ENCODE assay signal across 23 cellular contexts in the genomic region with DNA sequence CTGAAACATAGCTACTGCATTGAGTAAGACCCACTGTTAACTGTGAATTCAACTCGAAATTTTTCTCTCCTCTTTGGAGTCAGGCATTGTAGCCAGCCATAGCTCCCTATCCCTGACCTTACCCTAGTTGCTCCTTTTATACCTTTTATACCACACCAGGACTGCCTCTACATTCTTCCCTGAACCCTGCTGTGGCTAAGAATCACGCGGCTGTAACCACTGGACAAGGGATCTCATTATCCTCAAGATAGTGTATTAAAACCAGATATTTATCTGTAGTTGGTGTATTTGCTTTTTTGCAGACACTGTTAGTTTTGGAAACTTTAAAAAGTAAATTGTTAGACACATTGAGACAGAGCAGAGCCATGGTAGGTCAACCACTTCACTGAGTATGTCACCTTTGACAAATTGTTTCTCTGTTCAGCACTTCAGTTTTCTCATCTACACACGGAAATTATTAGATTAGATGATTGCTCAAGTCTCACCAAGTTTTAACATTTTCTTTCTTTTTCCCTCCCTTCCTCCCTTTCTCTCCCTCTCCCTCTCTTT.
A peak's percentile ranks its signal among the peaks of the same experiment; 100 is the strongest.
DNase-seq lines count a peak whose midpoint lies in the region; ATAC-seq and TF ChIP-seq lines count a peak whose summit lies in the region.
"Had no signal": no experiment of that assay in that cellular context is flagged by ENCODE, and none has a peak within 500 bp of the region (broad histone marks: within the 10 kb centered on the region; RNA-seq: fewer than 3 reads in every experiment).

No MANE protein-coding gene starts in this region.

- in situ Hi-C loops in ACHN (cut with HindIII; ENCODE audit: low pct_ligation_motif_present, low pct_unique_long_range_greater_than_20kb, low sequenced_read_pairs), result no loop called here

- peak overlapping the region; percentile 84 for H3K27ac Mint-ChIP-seq in HFFc6
- H3K27ac Mint-ChIP-seq: CD4-positive, alpha-beta T cell; IgD-negative memory B cell had no signal

- ATAC-seq in SK-N-SH treated with all-trans-retinoic acid at 6 μM for 48 hours, result peak; percentile 30

- H3K4me1 Mint-ChIP-seq in HFFc6 (ENCODE audit: low read depth), result peaks cover 98% of the 10 kb centered on the region
- H3K4me1 Mint-ChIP-seq: IgD-negative memory B cell had no signal

- no peaks in the 10 kb centered on the region; the same call in 1 of the 2 replicates for H3K27me3 Mint-ChIP-seq in HFFc6 (ENCODE audit: insufficient read depth)

- peak overlapping the region; percentile 34; the same call in 1 of the 2 replicates for H3K4me3 Mint-ChIP-seq in HFFc6
- H3K4me3 Mint-ChIP-seq: CD4-positive, alpha-beta T cell; H9 had no signal

- no peak overlapping the region for H3K4me3 ChIP-seq in fibroblast of mammary gland (ENCODE audit: control insufficient read depth, low read depth, low read length)
- H3K4me3 ChIP-seq: GM23248 had no signal

- peak; percentile 51 for DNase-seq in A172 (ENCODE audit: low spot score)
- DNase-seq in HFFc6, result no peak
- DNase-seq in fibroblast of mammary gland (ENCODE audit: low read depth), result peak; percentile 41
- no peak for DNase-seq in ACHN
- DNase-seq in cortex of kidney (lab: John Stamatoyannopoulos, UW), result no peak
- no peak for DNase-seq in CD1c-positive myeloid dendritic cell (ENCODE audit: extremely low spot score)
- DNase-seq: 8988T; BE2C; Caco-2; CD4-positive, alpha-beta T cell; DMS 273 treated with DMSO at 0.1 percent for 48 hours; DMS79 treated with DMSO at 0.1 percent for 48 hours; GM23248; H9; MV-4-11; NCI-H1105 treated with DMSO at 0.1 percent for 48 hours; NCI-H2029 treated with DMSO at 0.1 percent for 48 hours; NCI-H2171; NCI-H526; OCI-M1; Right ventricle myocardium superior had no signal

- no peak for TF ChIP-seq CTCF in HFFc6 (IDR thresholded peaks at IDR 0.05)
- TF ChIP-seq CTCF in fibroblast of mammary gland (conservative IDR thresholded peaks at IDR 0.05; ENCODE audit: control insufficient read depth, insufficient read depth, low read depth, low read length), result no peak

- peaks cover 13% of the 10 kb centered on the region for H3K9me3 Mint-ChIP-seq in HFFc6
- H3K9me3 Mint-ChIP-seq: H9 had no signal

- H3K36me3 Mint-ChIP-seq in HFFc6 (ENCODE audit: low read depth), result peaks cover 14% of the 10 kb centered on the region

TF ChIP-seq in SK-N-SH treated with all-trans-retinoic acid at 6 μM for 48 hours, 23 proteins besides CTCF, POLR2A, EP300 and RAD21:
- no peak for TF ChIP-seq ARNTL (CRISPR knock-in tag; IDR thresholded peaks at IDR 0.05; ENCODE audit: borderline replicate concordance, low read depth)
- 0 out of 2 replicates have a peak, but pooled peaks have one; percentile 50 for TF ChIP-seq TOX (CRISPR knock-in tag; IDR thresholded peaks at IDR 0.05; ENCODE audit: borderline replicate concordance)

Comparison
In these comparisons a context has a peak if more than half of its experiments do, and no peak if none do; other contexts are left out.
1. DNase-seq: peak in A172 (single experiment) and fibroblast of mammary gland (single experiment); none in HFFc6 (single experiment), ACHN (single experiment), cortex of kidney (single experiment) and CD1c-positive myeloid dendritic cell (single experiment).